ENCODE assay signal across 26 cellular contexts in the genomic region with DNA sequence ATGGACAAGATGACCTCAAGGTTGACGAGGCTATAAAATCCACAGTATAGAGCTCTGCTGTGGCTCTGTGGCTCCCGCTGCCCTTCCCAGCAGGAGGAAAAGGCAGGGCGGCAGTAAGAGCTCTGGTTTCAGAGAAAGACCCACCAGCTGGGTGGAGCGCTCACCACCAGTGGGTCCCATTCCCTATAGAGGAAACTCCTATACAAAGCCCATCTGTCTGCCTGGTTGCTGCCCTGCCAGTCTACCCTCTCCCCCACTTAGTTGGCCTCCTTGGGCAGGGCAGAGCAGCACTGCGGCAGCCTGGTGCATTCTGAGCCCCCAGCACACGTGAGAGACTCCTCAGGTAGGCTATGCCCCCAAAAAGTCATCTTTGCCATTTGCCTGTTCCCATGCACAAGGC. TPM values are rescaled to one million over a fixed set of nuclear protein-coding genes. Genes with fewer than 3 reads are reported as not detected.
DNase-seq lines count a peak whose midpoint lies in the region; ATAC-seq, FAIRE-seq and TF ChIP-seq lines count a peak whose summit lies in the region.
"Had no signal": no experiment of that assay in that cellular context is flagged by ENCODE, and none has a peak within 500 bp of the region (broad histone marks: within the 10 kb centered on the region; RNA-seq: fewer than 3 reads in every experiment).

No MANE protein-coding gene starts in this region.

- DNase-seq in activated effector memory CD4-positive, alpha-beta T cell treated with anti-CD3 and anti-CD28 coated beads, Interleukin-2, amount 50 U/mL, for 16 hours = peak; percentile 55
- no peak for DNase-seq in activated effector memory CD4-positive, alpha-beta T cell treated with Interleukin-2 at 50 U/mL for 16 hours
- DNase-seq in kidney (peak; percentile 24), sigmoid colon (peak; percentile 49), upper lobe of right lung (peak; percentile 26), NCI-H774 (lab: John Stamatoyannopoulos, UW) (no peak), COR-L47 (lab: John Stamatoyannopoulos, UW) (no peak), hypothalamus (lab: John Stamatoyannopoulos, UW) (no peak)
- DNase-seq: ACHN; CD4-positive, alpha-beta memory T cell; DMS153; GOT3; HCEC 1CT; KBM-7; NCI-H1092 treated with DMSO at 0.1 percent for 48 hours; NCI-H1436 treated with DMSO at 0.1 percent for 48 hours; NCI-H1930; NCI-H226; NCI-H510A treated with DMSO at 0.1 percent for 48 hours; NCI-H82; SJCRH30 had no signal

- TF ChIP-seq CTCF in kidney (IDR thresholded peaks at IDR 0.05; ENCODE audit: borderline replicate concordance, extremely low read depth, insufficient read depth) = no peak
- TF ChIP-seq CTCF in sigmoid colon (IDR thresholded peaks at IDR 0.05) = no peak
- no peak for TF ChIP-seq CTCF in upper lobe of right lung (IDR thresholded peaks at IDR 0.05)

- H3K9ac ChIP-seq in kidney (ENCODE audit: low read length in 2 of 2) = no peak overlapping the region
- H3K9ac ChIP-seq: BLaER1 had no signal

- intact Hi-C loops in kidney (cut with DNase I) (no loop called here), sigmoid colon (cut with DNase I) (no loop called here), upper lobe of right lung (cut with DNase I) (no loop called here)

- no peaks in the 10 kb centered on the region for H3K36me3 ChIP-seq in kidney (ENCODE audit: control insufficient read depth in 1 of 2, insufficient read depth in 2 of 2, low read length in 2 of 2)
- no peaks in the 10 kb centered on the region for H3K36me3 ChIP-seq in sigmoid colon
- no peaks in the 10 kb centered on the region for H3K36me3 ChIP-seq in upper lobe of right lung
- H3K36me3 ChIP-seq: SJCRH30 had no signal

- H3K27me3 ChIP-seq in sigmoid colon (no peaks in the 10 kb centered on the region), upper lobe of right lung (no peaks in the 10 kb centered on the region)
- H3K27me3 ChIP-seq: BLaER1, SJCRH30 had no signal

- WGBS in sigmoid colon, 2 donors = 93% methylated on average over 6 of the region's 6 CpGs

- H3K9me3 ChIP-seq in kidney (ENCODE audit: control insufficient read depth in 1 of 2, low read length in 2 of 2) (no peaks in the 10 kb centered on the region), sigmoid colon (no peaks in the 10 kb centered on the region), upper lobe of right lung (no peaks in the 10 kb centered on the region)
- H3K9me3 ChIP-seq: BLaER1, SJCRH30 had no signal

- H3K4me3 ChIP-seq in kidney (ENCODE audit: low read length in 2 of 2) = no peak overlapping the region
- H3K4me3 ChIP-seq in sigmoid colon = no peak overlapping the region
- no peak overlapping the region for H3K4me3 ChIP-seq in upper lobe of right lung
- H3K4me3 ChIP-seq: BLaER1, SJCRH30 had no signal

- no peak for ATAC-seq in upper lobe of right lung
- ATAC-seq: Panc1 had no signal

- TF ChIP-seq POLR2A in sigmoid colon (IDR thresholded peaks at IDR 0.05) = no peak

- H3K27ac ChIP-seq in kidney (ENCODE audit: low read depth in 2 of 2, low read length in 2 of 2) (no peak overlapping the region), sigmoid colon (peak overlapping the region; percentile 92 to 98 (median 94)), upper lobe of right lung (no peak overlapping the region)
- H3K27ac ChIP-seq: 22Rv1, BLaER1, SJCRH30 had no signal

- FAIRE-seq in kidney (lab: Jason Lieb, UNC) = no peak
- FAIRE-seq: GM12891 had no signal

- TF ChIP-seq EP300 in sigmoid colon (IDR thresholded peaks at IDR 0.05) = no peak

- H3K4me1 ChIP-seq in kidney (ENCODE audit: control insufficient read depth in 1 of 2, insufficient read depth in 1 of 2, low read depth in 1 of 2, low read length in 2 of 2) (peaks cover 47 to 54% of the 10 kb centered on the region in 2 donors), sigmoid colon (peaks cover 0 to 94% (median 91%) of the 10 kb centered on the region in 4 donors), upper lobe of right lung (peaks cover 36% of the 10 kb centered on the region)
- H3K4me1 ChIP-seq: SJCRH30 had no signal

RNA-seq across cellular contexts. Expression of a gene that starts 26.5 kb away (rescaled TPM):
- total RNA-seq in kidney (471 TPM), sigmoid colon (1,000 to 10,000 TPM in 2 of 4 donors, 100 to 1,000 TPM in 2; 444 to 1,607 (median 968) TPM), upper lobe of right lung (669 TPM)
- polyA plus RNA-seq in kidney (ENCODE audit: insufficient read depth, low read depth, low replicate concordance) (44.8 TPM), sigmoid colon (10 to 100 TPM in 2 of 3 donors, 1 to 10 TPM in 1; 3.7 to 57.2 (median 13.8) TPM)
- total RNA-seq: G401 had no signal
- polyA plus RNA-seq: CD4-positive, alpha-beta memory T cell had no signal

Comparison
In these comparisons a context has a peak if more than half of its experiments do, and no peak if none do; other contexts are left out.
1. DNase-seq: peak in activated effector memory CD4-positive, alpha-beta T cell treated with anti-CD3 and anti-CD28 coated beads, Interleukin-2, amount 50 U/mL, for 16 hours (single experiment), kidney (single experiment), sigmoid colon (single experiment) and upper lobe of right lung (single experiment); none in activated effector memory CD4-positive, alpha-beta T cell treated with Interleukin-2 at 50 U/mL for 16 hours (single experiment), NCI-H774 (single experiment), COR-L47 (single experiment) and hypothalamus (0 of 51).
2. H3K27ac ChIP-seq: peak in sigmoid colon (4 of 4); none in kidney (0 of 2) and upper lobe of right lung (single experiment).